ENCODE assay signal across 17 cellular contexts in the genomic region with DNA sequence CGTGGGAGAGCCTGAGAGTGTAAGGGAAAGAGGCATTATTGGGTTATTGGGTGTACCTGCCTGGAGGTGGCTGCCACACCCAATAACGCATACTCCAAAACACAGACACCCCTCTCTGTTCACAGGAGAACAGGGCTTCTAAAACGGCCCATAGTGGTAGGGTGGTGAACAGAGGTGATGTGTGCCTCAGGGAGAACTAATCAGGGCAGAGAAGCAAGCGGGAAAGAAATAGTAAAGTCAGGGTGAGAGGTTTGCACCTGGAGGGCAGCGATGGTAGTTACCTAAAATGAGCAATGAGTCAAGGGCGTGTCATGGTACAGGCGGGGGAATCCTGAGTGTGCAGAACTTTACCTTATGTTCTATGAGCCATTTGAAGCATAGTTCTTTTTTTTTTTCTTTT. TPM values are rescaled to one million over a fixed set of nuclear protein-coding genes. Genes with fewer than 3 reads are reported as not detected.
"Had no signal": no experiment of that assay in that cellular context is flagged by ENCODE, and none has a peak within 500 bp of the region (broad histone marks: within the 10 kb centered on the region; RNA-seq: fewer than 3 reads in every experiment).

No MANE protein-coding gene starts in this region.

- H3K27me3 ChIP-seq: esophagus muscularis mucosa, testis had no signal

- ATAC-seq: activated CD8-positive, alpha-beta memory T cell treated with anti-CD3 and anti-CD28 coated beads, Interleukin-2, amount 10 ng/mL, durations not matched to agents 7 days and 5 days; stimulated activated naive CD8-positive, alpha-beta T cell treated with anti-CD3 and anti-CD28 coated beads, Interleukin-15, Interleukin-2, amounts not matched to agents 100 U/mL and 50 U/mL, for 24 hours; WTC11 had no signal

- DNase-seq: activated CD4-positive, alpha-beta T cell treated with anti-CD3 and anti-CD28 coated beads, Interleukin-2, amount 10 ng/mL, durations not matched to agents 24 days and 14 days; activated CD8-positive, alpha-beta memory T cell treated with anti-CD3 and anti-CD28 coated beads, Interleukin-2, amount 10 ng/mL, durations not matched to agents 7 days and 5 days; activated gamma-delta T cell; activated T-cell treated with anti-CD3 and anti-CD28 coated beads, Interleukin-2, amount 50 U/mL, for 4 hours; central memory CD4-positive, alpha-beta T cell; effector memory CD8-positive, alpha-beta T cell; occipital lobe; stimulated activated CD4-positive, alpha-beta T cell treated with anti-CD3 and anti-CD28 coated beads, Interleukin-2, amount 100 ng/mL, for 48 hours; stimulated activated naive CD8-positive, alpha-beta T cell treated with anti-CD3 and anti-CD28 coated beads, Interleukin-15, Interleukin-2, amounts not matched to agents 100 U/mL and 50 U/mL, for 24 hours; testis had no signal

- H3K27ac ChIP-seq: prostate gland, testis had no signal

- H3K9me3 Mint-ChIP-seq: activated CD4-positive, alpha-beta T cell treated with anti-CD3 and anti-CD28 coated beads, Interleukin-2, amount 10 ng/mL, durations not matched to agents 24 days and 14 days; activated T-cell treated with anti-CD3 and anti-CD28 coated beads, Interleukin-2, amount 50 U/mL, for 4 hours; effector memory CD8-positive, alpha-beta T cell; natural killer cell treated with Interleukin-12 subunit alpha and Interleukin-12 subunit beta and Interleukin-15 and Interleukin-18, amount 100 ng/mL, for 72 hours had no signal

- H3K27ac Mint-ChIP-seq: activated CD4-positive, alpha-beta T cell treated with anti-CD3 and anti-CD28 coated beads, Interleukin-2, amount 10 ng/mL, durations not matched to agents 24 days and 14 days; activated CD8-positive, alpha-beta memory T cell treated with anti-CD3 and anti-CD28 coated beads, Interleukin-2, amount 10 ng/mL, durations not matched to agents 7 days and 5 days; effector memory CD8-positive, alpha-beta T cell; WTC11 had no signal

- H3K4me1 Mint-ChIP-seq: activated CD4-positive, alpha-beta T cell treated with anti-CD3 and anti-CD28 coated beads, Interleukin-2, amount 10 ng/mL, durations not matched to agents 24 days and 14 days; WTC11 had no signal

- H3K4me3 ChIP-seq: esophagus muscularis mucosa, prostate gland, SK-N-MC, testis had no signal

- H3K4me3 Mint-ChIP-seq: activated CD4-positive, alpha-beta T cell treated with anti-CD3 and anti-CD28 coated beads, Interleukin-2, amount 10 ng/mL, durations not matched to agents 24 days and 14 days; activated CD8-positive, alpha-beta memory T cell treated with anti-CD3 and anti-CD28 coated beads, Interleukin-2, amount 10 ng/mL, durations not matched to agents 7 days and 5 days; activated T-cell treated with anti-CD3 and anti-CD28 coated beads, Interleukin-2, amount 50 U/mL, for 4 hours; effector memory CD8-positive, alpha-beta T cell; natural killer cell treated with Interleukin-12 subunit alpha and Interleukin-12 subunit beta and Interleukin-15 and Interleukin-18, amount 100 ng/mL, for 72 hours; WTC11 had no signal

- H3K4me1 ChIP-seq: prostate gland had no signal

- H3K36me3 ChIP-seq: esophagus muscularis mucosa, prostate gland had no signal

- H3K9me3 ChIP-seq: esophagus muscularis mucosa, prostate gland, testis had no signal

- H3K36me3 Mint-ChIP-seq: activated CD8-positive, alpha-beta memory T cell treated with anti-CD3 and anti-CD28 coated beads, Interleukin-2, amount 10 ng/mL, durations not matched to agents 7 days and 5 days; natural killer cell treated with Interleukin-12 subunit alpha and Interleukin-12 subunit beta and Interleukin-15 and Interleukin-18, amount 100 ng/mL, for 72 hours; WTC11 had no signal

RNA-seq across cellular contexts. Expression of a gene that starts 32.9 kb away (rescaled TPM):
- total RNA-seq: activated CD4-positive, alpha-beta T cell treated with anti-CD3 and anti-CD28 coated beads, Interleukin-2, amount 10 ng/mL, durations not matched to agents 24 days and 14 days; activated CD8-positive, alpha-beta memory T cell treated with anti-CD3 and anti-CD28 coated beads, Interleukin-2, amount 10 ng/mL, durations not matched to agents 7 days and 5 days; activated T-cell treated with anti-CD3 and anti-CD28 coated beads, Interleukin-2, amount 50 U/mL, for 4 hours; esophagus muscularis mucosa; natural killer cell treated with Interleukin-12 subunit alpha and Interleukin-12 subunit beta and Interleukin-15 and Interleukin-18, amount 100 ng/mL, for 72 hours; occipital lobe; sciatic nerve; T-helper 1 cell treated with Interleukin-12 subunit alpha and Interleukin-12 subunit beta and Interleukin-4 antibody, amounts not matched to agents 30 ng/mL and 1 ng/mL, for 36 hours had no signal
